1 cellular context compared by ENCODE assay signal in genomic region chr12:130872179-130873096, GRCh38.
TF ChIP-seq lines count a peak whose summit lies in the region.

No MANE protein-coding gene starts in this region.

TF ChIP-seq in Ishikawa, 13 proteins besides CTCF, POLR2A, EP300 and RAD21 (continued from another document):
- no peak for TF ChIP-seq REST (IDR thresholded peaks at IDR 0.05; ENCODE audit: low read depth)
